1 cellular context compared by ENCODE assay signal in genomic region chr5:72855821-72856220, GRCh38.
TF ChIP-seq lines count a peak whose summit lies in the region.

No MANE protein-coding gene starts in this region.

TF ChIP-seq in A549, 52 proteins besides CTCF, POLR2A, EP300 and RAD21 (continued from another document):
- no peak for TF ChIP-seq FOSB (CRISPR knock-in tag; IDR thresholded peaks at IDR 0.05)
